ENCODE assay signal across 1 cellular context in genomic region chr9:33445389-33445881, GRCh38.
TF ChIP-seq lines count a peak whose summit lies in the region.

No MANE protein-coding gene starts in this region.

TF ChIP-seq in IMR-90, 13 proteins besides CTCF, POLR2A, EP300 and RAD21 (continued from another document):
- TF ChIP-seq, protein P1, sequence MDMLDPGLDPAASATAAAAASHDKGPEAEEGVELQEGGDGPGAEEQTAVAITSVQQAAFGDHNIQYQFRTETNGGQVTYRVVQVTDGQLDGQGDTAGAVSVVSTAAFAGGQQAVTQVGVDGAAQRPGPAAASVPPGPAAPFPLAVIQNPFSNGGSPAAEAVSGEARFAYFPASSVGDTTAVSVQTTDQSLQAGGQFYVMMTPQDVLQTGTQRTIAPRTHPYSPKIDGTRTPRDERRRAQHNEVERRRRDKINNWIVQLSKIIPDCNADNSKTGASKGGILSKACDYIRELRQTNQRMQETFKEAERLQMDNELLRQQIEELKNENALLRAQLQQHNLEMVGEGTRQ (IDR thresholded peaks at IDR 0.05; ENCODE audit: low read depth, low read length): no peak
- TF ChIP-seq NFE2L2 (IDR thresholded peaks at IDR 0.05; ENCODE audit: low read depth, low read length): no peak
- TF ChIP-seq MAFK (IDR thresholded peaks at IDR 0.05; ENCODE audit: low read depth, low read length): no peak
